Comparison of ENCODE assay signal across 8 cellular contexts in the genomic region with DNA sequence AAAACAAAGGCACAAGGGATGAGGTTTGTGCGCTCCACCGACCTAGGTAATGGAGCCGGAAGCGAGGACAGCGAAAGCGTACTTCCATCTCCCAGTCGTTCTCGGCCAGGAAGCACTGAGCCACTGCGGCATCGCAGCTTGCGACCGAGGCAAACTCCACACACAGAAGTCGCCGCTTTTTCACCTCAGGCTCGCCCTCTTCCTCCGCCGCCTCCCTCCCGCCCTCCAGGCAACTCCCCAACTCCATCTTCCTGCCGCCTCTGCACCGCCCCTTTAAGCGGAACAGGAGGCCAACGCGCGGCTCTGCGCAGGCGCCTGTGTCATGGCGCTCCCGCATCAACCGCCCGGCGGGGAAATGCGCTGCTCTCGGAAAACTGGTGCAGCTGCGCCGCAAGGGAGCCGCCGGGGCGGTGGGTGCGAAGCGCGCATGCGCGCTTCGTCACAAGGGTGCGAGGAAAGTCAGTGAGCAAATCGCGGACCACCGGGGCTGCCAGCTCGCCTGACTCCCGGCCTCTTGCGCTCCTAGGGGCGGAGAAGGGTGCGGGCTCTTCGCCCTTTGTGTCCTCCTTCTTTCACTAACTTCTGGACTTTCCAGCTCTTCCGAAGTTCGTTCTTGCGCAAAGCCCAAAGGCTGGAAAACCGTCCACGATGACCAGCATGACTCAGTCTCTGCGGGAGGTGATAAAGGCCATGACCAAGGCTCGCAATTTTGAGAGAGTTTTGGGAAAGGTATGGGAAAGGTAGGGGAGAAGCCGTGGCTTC. TPM values are rescaled to one million over a fixed set of nuclear protein-coding genes. Genes with fewer than 3 reads are reported as not detected.
DNase-seq lines count a peak whose midpoint lies in the region; ATAC-seq, FAIRE-seq and TF ChIP-seq lines count a peak whose summit lies in the region.

TSS of gene ACOT13 (plus strand) at position 462 of the 762 bp plus-strand sequence. CDS start at position 649, 187 bp downstream.
A gene with protein sequence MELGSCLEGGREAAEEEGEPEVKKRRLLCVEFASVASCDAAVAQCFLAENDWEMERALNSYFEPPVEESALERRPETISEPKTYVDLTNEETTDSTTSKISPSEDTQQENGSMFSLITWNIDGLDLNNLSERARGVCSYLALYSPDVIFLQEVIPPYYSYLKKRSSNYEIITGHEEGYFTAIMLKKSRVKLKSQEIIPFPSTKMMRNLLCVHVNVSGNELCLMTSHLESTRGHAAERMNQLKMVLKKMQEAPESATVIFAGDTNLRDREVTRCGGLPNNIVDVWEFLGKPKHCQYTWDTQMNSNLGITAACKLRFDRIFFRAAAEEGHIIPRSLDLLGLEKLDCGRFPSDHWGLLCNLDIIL (minus strand): TSS at position 284 of the 762 bp plus-strand sequence. CDS start 37 bp downstream, at position 247.

- peaks cover 61% of the 10 kb centered on the region for H3K4me1 Mint-ChIP-seq in activated naive CD8-positive, alpha-beta T cell (ENCODE audit: low read depth)

- H3K4me3 ChIP-seq in pancreas: peak within 1 kb of the TSS; percentile 60 to 93 (median 66)
- peak within 1 kb of the TSS; percentile 74 to 81 for H3K4me3 ChIP-seq in tibial artery

- TF ChIP-seq POLR2A in GM10847 (IDR thresholded peaks at IDR 0.05; ENCODE audit: extremely low read depth, insufficient read length): peak; percentile 72

- H3K27me3 ChIP-seq in pancreas (no peaks in the 10 kb centered on the region), tibial artery (no peaks in the 10 kb centered on the region)

- peaks cover 16% of the 10 kb centered on the region for H3K36me3 Mint-ChIP-seq in activated naive CD8-positive, alpha-beta T cell

- DNase-seq in NCI-H1092 treated with DMSO at 0.1 percent for 48 hours (lab: John Stamatoyannopoulos, UW) (peak; percentile 90), SKM-1 (lab: John Stamatoyannopoulos, UW; ENCODE audit: unreplicated experiment) (peak; percentile 86), Right ventricle myocardium inferior (ENCODE audit: missing footprints) (peak; percentile 99), pancreas (peak; percentile 93 to 99 (median 96)), tibial artery (peak; percentile 92 to 98)

- TF ChIP-seq CTCF in pancreas (IDR thresholded peaks at IDR 0.05) (peak in 2 of 4 donors; percentile 25 to 50), tibial artery (IDR thresholded peaks at IDR 0.05) (peak; percentile 59 to 62)

- no peaks in the 10 kb centered on the region for H3K9me3 Mint-ChIP-seq in activated naive CD8-positive, alpha-beta T cell (ENCODE audit: low read depth)

- ATAC-seq in HG02610 (IDR thresholded peaks at IDR 0.05; ENCODE audit: unreplicated experiment): peak; percentile 97
- ATAC-seq in Right ventricle myocardium inferior: peak; percentile 100
- peak; percentile 97 to 99 (median 99) for ATAC-seq in pancreas

- H3K27ac Mint-ChIP-seq in activated naive CD8-positive, alpha-beta T cell: peak within 1 kb of the TSS; percentile 99

- peak within 1 kb of the TSS; percentile 88 to 97 (median 93) for H3K27ac ChIP-seq in pancreas
- peak within 1 kb of the TSS; percentile 85 to 86 for H3K27ac ChIP-seq in tibial artery

- H3K4me1 ChIP-seq in pancreas (peaks cover 0 to 24% (median 12%) of the 10 kb centered on the region in 3 donors), tibial artery (peaks cover 0 to 40% (median 25%) of the 10 kb centered on the region in 4 donors)

- 0% methylated on average over 62 of the region's 62 CpGs for WGBS in pancreas, 2 donors

- H3K36me3 ChIP-seq in pancreas (peaks cover 0 to 4% (median 3%) of the 10 kb centered on the region in 3 donors), tibial artery (peaks cover 14 to 21% (median 16%) of the 10 kb centered on the region in 3 donors)

- no peaks in the 10 kb centered on the region for H3K27me3 Mint-ChIP-seq in activated naive CD8-positive, alpha-beta T cell

- intact Hi-C loops in Right ventricle myocardium inferior (cut with DNase I): loop anchor here (2.0 kb wide), 1 partner anchor 54 kb away; no protein-coding TSS in a partner anchor
- intact Hi-C loops in pancreas (cut with DNase I): no loop called here
- intact Hi-C loops in tibial artery (cut with DNase I; ENCODE audit: low total_unique reads): loop anchor here (10.0 kb wide), 1 partner anchor 48 kb away; the partner anchor contains the start of gene C6orf62

- H3K4me3 Mint-ChIP-seq in activated naive CD8-positive, alpha-beta T cell: peak within 1 kb of the TSS; percentile 97

- no peak for FAIRE-seq in pancreas (lab: Jason Lieb, UNC)

- H3K9me3 ChIP-seq in pancreas (no peaks in the 10 kb centered on the region), tibial artery (no peaks in the 10 kb centered on the region)

RNA-seq across cellular contexts. Expression of gene ACOT13, which starts in this region (rescaled TPM):
- total RNA-seq in Right ventricle myocardium inferior (75.8 TPM), pancreas (10 to 100 TPM in 3 of 6 donors, 1 to 10 TPM in 3; 7.1 to 11.6 (median 9.3) TPM)
- 10 to 100 TPM; 10.2 to 17.7 TPM for polyA plus RNA-seq in pancreas

RNA-seq across cellular contexts. Expression of the second gene that starts in this region (rescaled TPM):
- total RNA-seq in Right ventricle myocardium inferior (21.7 TPM), pancreas (10 to 100 TPM; 14.7 to 26.9 (median 18.3) TPM)
- polyA plus RNA-seq in pancreas: 10 to 100 TPM; 21.6 to 41.9 TPM

Comparison
In these comparisons a context has a peak if more than half of its experiments do, and no peak if none do; other contexts are left out.
1. Peak in every context shown above with its lines: DNase-seq, ATAC-seq, H3K4me3 ChIP-seq and H3K27ac ChIP-seq.
2. intact Hi-C loops: an anchor here in Right ventricle myocardium inferior (2.0 kb wide) and tibial artery (10.0 kb wide); none called in pancreas.